13 cellular contexts compared by ENCODE assay signal in the genomic region with DNA sequence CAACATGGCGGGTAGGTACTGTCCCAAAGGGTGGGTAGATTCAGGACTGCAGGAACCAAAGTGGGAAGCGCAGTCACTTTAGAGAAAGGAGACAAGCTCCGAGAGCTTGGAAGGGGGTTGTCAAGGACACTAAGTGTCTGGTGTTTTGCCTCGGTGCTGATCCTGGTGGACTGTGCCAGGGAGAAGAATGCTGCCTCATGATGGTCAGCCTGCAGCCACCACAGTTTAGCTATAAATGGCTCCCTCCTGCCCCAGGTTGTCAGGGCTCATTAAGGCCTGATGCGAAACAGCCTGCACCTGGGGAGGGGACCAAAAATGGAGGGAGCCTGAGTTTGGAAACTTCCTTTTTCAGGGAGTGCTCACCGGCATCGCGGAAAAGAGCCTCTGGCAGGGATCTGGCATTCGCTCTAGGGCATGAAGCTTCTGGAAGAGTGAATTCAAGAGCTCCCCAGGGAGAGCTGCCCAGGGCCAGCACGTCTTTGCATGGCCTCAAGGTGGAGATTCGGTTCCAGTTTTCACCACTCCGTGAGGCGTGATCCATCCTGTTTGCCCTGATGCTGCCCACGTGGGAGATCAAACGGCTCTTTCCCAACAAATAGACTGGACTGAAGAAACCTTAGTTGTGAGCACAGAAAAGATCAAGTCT.
DNase-seq lines count a peak whose midpoint lies in the region; ATAC-seq and TF ChIP-seq lines count a peak whose summit lies in the region.
"Had no signal": no experiment of that assay in that cellular context is flagged by ENCODE, and none has a peak within 500 bp of the region (broad histone marks: within the 10 kb centered on the region; RNA-seq: fewer than 3 reads in every experiment).

No MANE protein-coding gene starts in this region.

- TF ChIP-seq CTCF in MCF 10A (IDR thresholded peaks at IDR 0.05; ENCODE audit: unreplicated experiment): no peak
- TF ChIP-seq CTCF in breast epithelium (IDR thresholded peaks at IDR 0.05): no peak
- TF ChIP-seq CTCF in WERI-Rb-1 (IDR thresholded peaks at IDR 0.05; ENCODE audit: low read depth, low read length): peak; percentile 45
- peak; percentile 32 for TF ChIP-seq CTCF in type B pancreatic cell (conservative IDR thresholded peaks at IDR 0.05)
- no peak for TF ChIP-seq CTCF in tibial nerve (IDR thresholded peaks at IDR 0.05)

- no peak overlapping the region for H3K27ac ChIP-seq in breast epithelium
- H3K27ac ChIP-seq in WERI-Rb-1: no peak overlapping the region
- H3K27ac ChIP-seq in tibial nerve: no peak overlapping the region
- H3K27ac ChIP-seq: HL-60, RWPE1 had no signal

- CTCF ChIA-PET in MCF 10A (lab: Yijun Ruan, JAX): interaction anchor here (0.9 to 1.3 kb wide), 2 partner anchors 10 to 12 kb away, joined by 3 to 4 read pairs; no protein-coding TSS in a partner anchor

- TF ChIP-seq POLR2A in breast epithelium (IDR thresholded peaks at IDR 0.05): no peak
- TF ChIP-seq POLR2A in tibial nerve (IDR thresholded peaks at IDR 0.05): no peak

- intact Hi-C loops in MCF 10A (cut with micrococcal nuclease) (no loop called here), breast epithelium (cut with DNase I; ENCODE audit: low total_unique reads) (no loop called here), left ventricle myocardium superior (cut with micrococcal nuclease) (no loop called here)

- H3K4me1 Mint-ChIP-seq in MCF 10A (ENCODE audit: insufficient read depth, unreplicated experiment) (no peaks in the 10 kb centered on the region), type B pancreatic cell (ENCODE audit: unreplicated experiment) (peaks cover 39% of the 10 kb centered on the region)

- H3K9me3 Mint-ChIP-seq in MCF 10A (ENCODE audit: unreplicated experiment): no peaks in the 10 kb centered on the region
- no peaks in the 10 kb centered on the region for H3K9me3 Mint-ChIP-seq in type B pancreatic cell
- H3K9me3 Mint-ChIP-seq: HFFc6 had no signal

- H3K27me3 Mint-ChIP-seq in MCF 10A (ENCODE audit: insufficient read depth, unreplicated experiment): no peaks in the 10 kb centered on the region
- H3K27me3 Mint-ChIP-seq in type B pancreatic cell: no peaks in the 10 kb centered on the region

- BruUV-seq in MCF 10A (replicated peaks; lab: Mats Ljungman, UMichigan): no TSS peak

- H3K36me3 ChIP-seq in breast epithelium (no peaks in the 10 kb centered on the region), WERI-Rb-1 (no peaks in the 10 kb centered on the region), tibial nerve (peaks cover 0 to 18% (median 0%) of the 10 kb centered on the region in 3 donors)

- peak; percentile 48 for ATAC-seq in left ventricle myocardium superior
- no peak for ATAC-seq in HG02678 (IDR thresholded peaks at IDR 0.05; ENCODE audit: unreplicated experiment)

- H3K9me3 ChIP-seq in breast epithelium (no peaks in the 10 kb centered on the region), WERI-Rb-1 (ENCODE audit: severe bottlenecking) (no peaks in the 10 kb centered on the region), tibial nerve (no peaks in the 10 kb centered on the region)

- POLR2A ChIA-PET in MCF 10A (lab: Yijun Ruan, JAX): interaction anchor here (0.7 kb wide), 1 partner anchor 508 kb away, joined by 3 read pairs; no protein-coding TSS in a partner anchor

- no peak overlapping the region for H3K27ac Mint-ChIP-seq in MCF 10A (ENCODE audit: low read depth, unreplicated experiment)
- H3K27ac Mint-ChIP-seq in type B pancreatic cell: no peak overlapping the region
- H3K27ac Mint-ChIP-seq: HFFc6 had no signal

- no peak for TF ChIP-seq EP300 in tibial nerve (IDR thresholded peaks at IDR 0.05)

- WGBS in tibial nerve, 2 donors: 75 to 79% methylated on average over 15 of the region's 15 CpGs

- H3K4me3 Mint-ChIP-seq in MCF 10A (ENCODE audit: unreplicated experiment) (no peak overlapping the region), type B pancreatic cell (no peak overlapping the region)
- H3K4me3 Mint-ChIP-seq: HFFc6 had no signal

- H3K4me3 ChIP-seq in breast epithelium: no peak overlapping the region
- no peak overlapping the region for H3K4me3 ChIP-seq in WERI-Rb-1 (ENCODE audit: low read depth, low read length)
- no peak overlapping the region for H3K4me3 ChIP-seq in tibial nerve

- DNase-seq in MCF 10A (ENCODE audit: unreplicated experiment): peak; percentile 17
- no peak for DNase-seq in breast epithelium (ENCODE audit: low spot score in 2 of 2)
- peak; percentile 35 for DNase-seq in WERI-Rb-1
- no peak for DNase-seq in left ventricle myocardium superior
- DNase-seq in type B pancreatic cell (ENCODE audit: extremely low spot score, unreplicated experiment): no peak
- no peak for DNase-seq in stimulated activated naive CD4-positive, alpha-beta T cell treated with Interleukin-2 at 50 U/mL for 16 hours (lab: John Stamatoyannopoulos, UW)
- DNase-seq in tibial nerve (ENCODE audit: low spot score in 2 of 2): no peak
- DNase-seq: activated CD4-positive, CD25-positive, alpha-beta regulatory T cell treated with anti-CD3 and anti-CD28 coated beads, Interleukin-2, amount 50 U/mL, for 72 hours; HFFc6; NCI-H2107 had no signal

- H3K4me1 ChIP-seq in breast epithelium (no peaks in the 10 kb centered on the region), tibial nerve (peaks cover 0 to 18% (median 0%) of the 10 kb centered on the region in 4 donors)

- H3K36me3 Mint-ChIP-seq in MCF 10A (ENCODE audit: insufficient read depth, unreplicated experiment): peaks cover 6% of the 10 kb centered on the region
- peaks cover 26% of the 10 kb centered on the region for H3K36me3 Mint-ChIP-seq in type B pancreatic cell

- H3K27me3 ChIP-seq in breast epithelium (no peaks in the 10 kb centered on the region), WERI-Rb-1 (ENCODE audit: insufficient read depth, low read depth, severe bottlenecking) (no peaks in the 10 kb centered on the region), tibial nerve (no peaks in the 10 kb centered on the region)

Comparison
In these comparisons a context has a peak if more than half of its experiments do, and no peak if none do; other contexts are left out.
1. DNase-seq: peak in MCF 10A (single experiment) and WERI-Rb-1 (single experiment); none in breast epithelium (0 of 2), left ventricle myocardium superior (single experiment), type B pancreatic cell (single experiment), stimulated activated naive CD4-positive, alpha-beta T cell treated with Interleukin-2 at 50 U/mL for 16 hours (single experiment) and tibial nerve (0 of 2).
2. CTCF ChIP-seq: peak in WERI-Rb-1 (single experiment) and type B pancreatic cell (single experiment); none in MCF 10A (single experiment), breast epithelium (0 of 3) and tibial nerve (0 of 5).